Comparison of ENCODE assay signal across 16 cellular contexts in genomic region chr2:21453728-21454127, GRCh38.
"Had no signal": no experiment of that assay in that cellular context is flagged by ENCODE, and none has a peak within 500 bp of the region (broad histone marks: within the 10 kb centered on the region; RNA-seq: fewer than 3 reads in every experiment).

No MANE protein-coding gene starts in this region.

- H3K27ac Mint-ChIP-seq: activated naive CD4-positive, alpha-beta T cell treated with anti-CD3 and anti-CD28 coated beads, Interleukin-2, amount 50 U/mL, for 24 hours; activated T-cell treated with anti-CD3 and anti-CD28 coated beads, Interleukin-2, amount 50 U/mL, for 72 hours; dendritic cell treated with granulocyte-macrophage colony-stimulating factor and Interleukin-4, amounts not matched to agents 40 ng/mL and 50 ng/mL, for 4 days; nephron progenitor cell; T-helper 1 cell treated with Interleukin-12 subunit alpha and Interleukin-12 subunit beta and Interleukin-4 antibody, amounts not matched to agents 30 μg/mL and 1 μg/mL, for 36 hours had no signal

- H3K27me3 Mint-ChIP-seq: activated naive CD4-positive, alpha-beta T cell treated with anti-CD3 and anti-CD28 coated beads, Interleukin-2, amount 50 U/mL, for 24 hours; dendritic cell treated with granulocyte-macrophage colony-stimulating factor and Interleukin-4, amounts not matched to agents 40 ng/mL and 50 ng/mL, for 4 days had no signal

- H3K27ac ChIP-seq: breast epithelium, esophagus muscularis mucosa, vagina had no signal

- H3K9me3 Mint-ChIP-seq: activated naive CD4-positive, alpha-beta T cell treated with anti-CD3 and anti-CD28 coated beads, Interleukin-2, amount 50 U/mL, for 24 hours; T-helper 1 cell treated with Interleukin-12 subunit alpha and Interleukin-12 subunit beta and Interleukin-4 antibody, amounts not matched to agents 30 μg/mL and 1 μg/mL, for 36 hours had no signal

- H3K4me1 Mint-ChIP-seq: activated naive CD4-positive, alpha-beta T cell treated with anti-CD3 and anti-CD28 coated beads, Interleukin-2, amount 50 U/mL, for 24 hours had no signal

- H3K4me3 Mint-ChIP-seq: activated naive CD4-positive, alpha-beta T cell treated with anti-CD3 and anti-CD28 coated beads, Interleukin-2, amount 50 U/mL, for 24 hours; activated T-cell treated with anti-CD3 and anti-CD28 coated beads, Interleukin-2, amount 50 U/mL, for 72 hours; dendritic cell treated with granulocyte-macrophage colony-stimulating factor and Interleukin-4, amounts not matched to agents 40 ng/mL and 50 ng/mL, for 4 days; nephron progenitor cell; T-helper 1 cell treated with Interleukin-12 subunit alpha and Interleukin-12 subunit beta and Interleukin-4 antibody, amounts not matched to agents 30 μg/mL and 1 μg/mL, for 36 hours had no signal

- H3K36me3 Mint-ChIP-seq: activated naive CD4-positive, alpha-beta T cell treated with anti-CD3 and anti-CD28 coated beads, Interleukin-2, amount 50 U/mL, for 24 hours had no signal

- H3K4me3 ChIP-seq: breast epithelium, esophagus muscularis mucosa, transverse colon, vagina had no signal

- H3K27me3 ChIP-seq: breast epithelium, esophagus muscularis mucosa, transverse colon, vagina had no signal

- H3K36me3 ChIP-seq: breast epithelium, esophagus muscularis mucosa, transverse colon, vagina had no signal

- DNase-seq: activated CD4-positive, alpha-beta T cell treated with anti-CD3 and anti-CD28 coated beads, Interleukin-2, amount 50 U/mL, for 4 hours; activated CD4-positive, CD25-positive, alpha-beta regulatory T cell treated with anti-CD3 and anti-CD28 coated beads, Interleukin-2, amount 50 U/mL, for 72 hours; activated gamma-delta T cell; activated T-cell treated with anti-CD3 and anti-CD28 coated beads, Interleukin-2, amount 50 U/mL, for 72 hours; effector CD8-positive, alpha-beta T cell; nephron progenitor cell; stimulated activated CD4-positive, alpha-beta T cell treated with anti-CD3 and anti-CD28 coated beads, Interleukin-2, amount 100 ng/mL, for 24 hours; stimulated activated naive CD8-positive, alpha-beta T cell treated with anti-CD3 and anti-CD28 coated beads, Interleukin-15, Interleukin-2, amounts not matched to agents 100 U/mL and 50 U/mL, for 24 hours; substantia nigra; transverse colon had no signal

- H3K4me1 ChIP-seq: breast epithelium, vagina had no signal

- H3K9me3 ChIP-seq: esophagus muscularis mucosa, vagina had no signal

- ATAC-seq: activated T-cell treated with anti-CD3 and anti-CD28 coated beads, Interleukin-2, amount 50 U/mL, for 72 hours; stimulated activated naive CD8-positive, alpha-beta T cell treated with anti-CD3 and anti-CD28 coated beads, Interleukin-15, Interleukin-2, amounts not matched to agents 100 U/mL and 50 U/mL, for 24 hours had no signal
